8 cellular contexts compared by ENCODE assay signal in the genomic region with DNA sequence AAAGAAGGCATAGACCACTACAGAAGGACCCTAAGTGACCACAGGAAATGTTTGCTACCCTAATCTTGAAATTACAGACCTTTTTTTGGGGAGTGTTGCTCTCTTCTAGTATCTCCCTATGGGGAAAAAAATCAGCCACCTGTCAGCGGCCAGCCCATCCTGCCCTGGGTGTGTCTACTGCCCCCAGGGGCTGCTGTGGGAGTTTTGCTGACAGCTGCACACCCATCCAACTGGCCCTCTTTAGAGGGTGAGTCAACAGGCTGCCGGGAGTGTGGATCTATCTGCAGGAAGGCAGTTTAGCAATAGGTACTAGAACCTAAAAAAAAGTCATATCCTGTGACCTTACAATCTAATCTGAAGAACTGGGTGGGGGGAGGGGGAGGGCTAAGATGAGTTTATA. TPM values are rescaled to one million over a fixed set of nuclear protein-coding genes. Genes with fewer than 3 reads are reported as not detected.
A peak's percentile ranks its signal among the peaks of the same experiment; 100 is the strongest.
DNase-seq lines count a peak whose midpoint lies in the region; ATAC-seq and TF ChIP-seq lines count a peak whose summit lies in the region.

No MANE protein-coding gene starts in this region.

- H3K27ac Mint-ChIP-seq in memory B cell: no peak overlapping the region

- H3K9me3 ChIP-seq in aorta (ENCODE audit: control insufficient read depth, low read length): no peaks in the 10 kb centered on the region

- H3K4me3 ChIP-seq in astrocyte of the spinal cord (ENCODE audit: low read depth, low read length): no peak overlapping the region
- no peak overlapping the region for H3K4me3 ChIP-seq in aorta (ENCODE audit: low read length in 2 of 2)

- no peak overlapping the region for H3K4me3 Mint-ChIP-seq in memory B cell

- DNase-seq in activated CD4-positive, alpha-beta T cell treated with anti-CD3 and anti-CD28 coated beads for 48 hours: peak; percentile 54
- no peak for DNase-seq in activated CD4-positive, alpha-beta T cell treated with anti-CD3 and anti-CD28 coated beads, Interleukin-2, amount 50 U/mL, for 4 hours
- DNase-seq in NCI-H226 (peak; percentile 90), astrocyte of the spinal cord (ENCODE audit: low read depth, low spot score) (peak; percentile 31), memory B cell (ENCODE audit: low spot score in 2 of 2) (no peak), NCI-H2029 treated with DMSO at 0.1 percent for 48 hours (lab: John Stamatoyannopoulos, UW) (no peak), aorta (no peak)

- no peaks in the 10 kb centered on the region for H3K36me3 Mint-ChIP-seq in memory B cell

- H3K27ac ChIP-seq in aorta (ENCODE audit: low read depth in 1 of 2, low read length in 2 of 2): no peak overlapping the region

- ATAC-seq in memory B cell (ENCODE audit: low read depth) (peak; percentile 52), GM21515 (IDR thresholded peaks at IDR 0.05; ENCODE audit: unreplicated experiment) (no peak), aorta (ENCODE audit: low FRiP score) (no peak)

- intact Hi-C loops in aorta (cut with DNase I): no loop called here

- no peaks in the 10 kb centered on the region for H3K4me1 ChIP-seq in aorta (ENCODE audit: control insufficient read depth in 1 of 2, insufficient read depth in 2 of 2, low read length in 2 of 2)

- no peaks in the 10 kb centered on the region for H3K9me3 Mint-ChIP-seq in memory B cell

- H3K27me3 ChIP-seq in aorta (ENCODE audit: control insufficient read depth in 1 of 2, insufficient read depth in 2 of 2, low read length in 1 of 2): no peaks in the 10 kb centered on the region

- WGBS in aorta, 2 donors: 68 to 72% methylated on average over 2 of the region's 2 CpGs

- TF ChIP-seq CTCF in astrocyte of the spinal cord (IDR thresholded peaks at IDR 0.05; ENCODE audit: low read depth, low read length): peak; percentile 29

- in situ Hi-C loops in astrocyte of the spinal cord (cut with HindIII; ENCODE audit: low sequenced_read_pairs): no loop called here

- peaks cover 22% of the 10 kb centered on the region for H3K27me3 Mint-ChIP-seq in memory B cell

- peaks cover 0 to 1% of the 10 kb centered on the region in 2 donors for H3K36me3 ChIP-seq in aorta (ENCODE audit: control insufficient read depth in 1 of 2, insufficient read depth in 2 of 2, low read length in 1 of 2)

- peaks cover 6% of the 10 kb centered on the region for H3K4me1 Mint-ChIP-seq in memory B cell

RNA-seq across cellular contexts. Expression of a gene that starts 0.8 kb away (rescaled TPM):
- 10 to 100 TPM; 21.3 to 28.8 TPM for total RNA-seq in aorta
- 10 to 100 TPM in 1 of 2 donors, 1 to 10 TPM in 1; 3.1 to 13.8 TPM for polyA plus RNA-seq in aorta

Comparison
In these comparisons a context has a peak if more than half of its experiments do, and no peak if none do; other contexts are left out.
1. DNase-seq: peak in activated CD4-positive, alpha-beta T cell treated with anti-CD3 and anti-CD28 coated beads for 48 hours (single experiment), NCI-H226 (single experiment) and astrocyte of the spinal cord (single experiment); none in activated CD4-positive, alpha-beta T cell treated with anti-CD3 and anti-CD28 coated beads, Interleukin-2, amount 50 U/mL, for 4 hours (0 of 2), memory B cell (0 of 2), NCI-H2029 treated with DMSO at 0.1 percent for 48 hours (single experiment) and aorta (0 of 2).